Comparison of ENCODE assay signal across 26 cellular contexts in genomic region chr13:20588529-20589110, GRCh38.
"Had no signal": no experiment of that assay in that cellular context is flagged by ENCODE, and none has a peak within 500 bp of the region (broad histone marks: within the 10 kb centered on the region; RNA-seq: fewer than 3 reads in every experiment).

No MANE protein-coding gene starts in this region.

- H3K79me2 ChIP-seq: hepatocyte had no signal

- H3K27me3 Mint-ChIP-seq: activated CD4-positive, alpha-beta T cell treated with anti-CD3 and anti-CD28 coated beads, Interleukin-2, amount 10 ng/mL, durations not matched to agents 7 days and 5 days; activated CD8-positive, alpha-beta memory T cell treated with anti-CD3 and anti-CD28 coated beads, Interleukin-2, amount 10 ng/mL, durations not matched to agents 7 days and 5 days; activated CD8-positive, alpha-beta T cell treated with anti-CD3 and anti-CD28 coated beads for 36 hours; activated naive CD8-positive, alpha-beta T cell treated with anti-CD3 and anti-CD28 coated beads, Interleukin-2, amount 50 U/mL, for 24 hours; brain; dendritic cell treated with granulocyte-macrophage colony-stimulating factor and Interleukin-4, amounts not matched to agents 40 ng/mL and 50 ng/mL, for 4 days; stimulated activated naive CD8-positive, alpha-beta T cell treated with anti-CD3 and anti-CD28 coated beads, Interleukin-15, Interleukin-2, amounts not matched to agents 100 ng/mL and 50 ng/mL, for 24 hours had no signal

- H3K27ac ChIP-seq: foreskin keratinocyte, hepatocyte, ovary, prostate gland, thyroid gland had no signal

- ATAC-seq: activated CD4-positive, CD25-positive, alpha-beta regulatory T cell treated with anti-CD3 and anti-CD28 coated beads, Interleukin-2, amount 50 U/mL, for 24 hours; activated CD8-positive, alpha-beta memory T cell treated with anti-CD3 and anti-CD28 coated beads, Interleukin-2, amount 10 ng/mL, durations not matched to agents 7 days and 5 days; activated CD8-positive, alpha-beta T cell treated with anti-CD3 and anti-CD28 coated beads for 36 hours; activated naive CD8-positive, alpha-beta T cell treated with anti-CD3 and anti-CD28 coated beads, Interleukin-2, amount 50 U/mL, for 24 hours; foreskin keratinocyte; left ventricle myocardium superior; natural killer cell had no signal

- H3K27me3 ChIP-seq: foreskin keratinocyte, hepatocyte, ovary, thyroid gland had no signal

- H3K36me3 ChIP-seq: ovary, prostate gland had no signal

- H3K4me2 ChIP-seq: hepatocyte had no signal

- H3K4me1 ChIP-seq: prostate gland, thyroid gland had no signal

- H3K4me3 ChIP-seq: hepatocyte, ovary, prostate gland, thyroid gland had no signal

- H3K4me3 Mint-ChIP-seq: activated CD4-positive, alpha-beta T cell treated with anti-CD3 and anti-CD28 coated beads, Interleukin-2, amount 10 ng/mL, durations not matched to agents 7 days and 5 days; activated CD8-positive, alpha-beta memory T cell treated with anti-CD3 and anti-CD28 coated beads, Interleukin-2, amount 10 ng/mL, durations not matched to agents 7 days and 5 days; activated CD8-positive, alpha-beta T cell treated with anti-CD3 and anti-CD28 coated beads for 36 hours; activated naive CD8-positive, alpha-beta T cell treated with anti-CD3 and anti-CD28 coated beads, Interleukin-2, amount 50 U/mL, for 24 hours; brain; dendritic cell treated with granulocyte-macrophage colony-stimulating factor and Interleukin-4, amounts not matched to agents 40 ng/mL and 50 ng/mL, for 4 days; immature natural killer cell; mesothelial cell of epicardium; natural killer cell; stimulated activated naive CD8-positive, alpha-beta T cell treated with anti-CD3 and anti-CD28 coated beads, Interleukin-15, Interleukin-2, amounts not matched to agents 100 ng/mL and 50 ng/mL, for 24 hours had no signal

- DNase-seq: activated CD4-positive, alpha-beta T cell treated with anti-CD3 and anti-CD28 coated beads, Interleukin-2, amount 10 ng/mL, durations not matched to agents 7 days and 5 days; activated CD8-positive, alpha-beta memory T cell treated with anti-CD3 and anti-CD28 coated beads, Interleukin-2, amount 10 ng/mL, durations not matched to agents 7 days and 5 days; activated CD8-positive, alpha-beta T cell treated with anti-CD3 and anti-CD28 coated beads for 36 hours; activated effector memory CD4-positive, alpha-beta T cell treated with anti-CD3 and anti-CD28 coated beads, Interleukin-2, amount 50 U/mL, for 16 hours; activated naive CD4-positive, alpha-beta T cell treated with anti-CD3 and anti-CD28 coated beads, Interleukin-2, amount 50 U/mL, for 16 hours; activated naive CD8-positive, alpha-beta T cell treated with anti-CD3 and anti-CD28 coated beads, Interleukin-2, amount 50 U/mL, for 24 hours; activated T-cell treated with anti-CD3 and anti-CD28 coated beads for 4 hours; anterior cingulate cortex; effector CD4-positive, alpha-beta T cell; foreskin keratinocyte; immature natural killer cell; left ventricle myocardium superior; mammary epithelial cell; natural killer cell; ovary; stimulated activated CD4-positive, alpha-beta T cell treated with anti-CD3 and anti-CD28 coated beads, Interleukin-12 subunit alpha, Interleukin-12 subunit beta, amount 100 ng/mL, for 4 hours; stimulated activated CD4-positive, alpha-beta T cell treated with anti-CD3 and anti-CD28 coated beads, Interleukin-4, amount 100 ng/mL, for 4 hours; substantia nigra; thyroid gland had no signal

- H2AFZ ChIP-seq: hepatocyte had no signal

- H3K4me1 Mint-ChIP-seq: activated CD4-positive, alpha-beta T cell treated with anti-CD3 and anti-CD28 coated beads, Interleukin-2, amount 10 ng/mL, durations not matched to agents 7 days and 5 days; activated CD8-positive, alpha-beta memory T cell treated with anti-CD3 and anti-CD28 coated beads, Interleukin-2, amount 10 ng/mL, durations not matched to agents 7 days and 5 days; activated naive CD8-positive, alpha-beta T cell treated with anti-CD3 and anti-CD28 coated beads, Interleukin-2, amount 50 U/mL, for 24 hours; brain; immature natural killer cell; mesothelial cell of epicardium; natural killer cell had no signal

- H3K9me3 ChIP-seq: ovary, prostate gland, thyroid gland had no signal

- H3K27ac Mint-ChIP-seq: activated CD4-positive, alpha-beta T cell treated with anti-CD3 and anti-CD28 coated beads, Interleukin-2, amount 10 ng/mL, durations not matched to agents 7 days and 5 days; activated CD8-positive, alpha-beta memory T cell treated with anti-CD3 and anti-CD28 coated beads, Interleukin-2, amount 10 ng/mL, durations not matched to agents 7 days and 5 days; activated CD8-positive, alpha-beta T cell treated with anti-CD3 and anti-CD28 coated beads for 36 hours; activated naive CD8-positive, alpha-beta T cell treated with anti-CD3 and anti-CD28 coated beads, Interleukin-2, amount 50 U/mL, for 24 hours; brain; dendritic cell treated with granulocyte-macrophage colony-stimulating factor and Interleukin-4, amounts not matched to agents 40 ng/mL and 50 ng/mL, for 4 days; immature natural killer cell; mesothelial cell of epicardium; natural killer cell; stimulated activated naive CD8-positive, alpha-beta T cell treated with anti-CD3 and anti-CD28 coated beads, Interleukin-15, Interleukin-2, amounts not matched to agents 100 ng/mL and 50 ng/mL, for 24 hours had no signal
